In the genomic region with DNA sequence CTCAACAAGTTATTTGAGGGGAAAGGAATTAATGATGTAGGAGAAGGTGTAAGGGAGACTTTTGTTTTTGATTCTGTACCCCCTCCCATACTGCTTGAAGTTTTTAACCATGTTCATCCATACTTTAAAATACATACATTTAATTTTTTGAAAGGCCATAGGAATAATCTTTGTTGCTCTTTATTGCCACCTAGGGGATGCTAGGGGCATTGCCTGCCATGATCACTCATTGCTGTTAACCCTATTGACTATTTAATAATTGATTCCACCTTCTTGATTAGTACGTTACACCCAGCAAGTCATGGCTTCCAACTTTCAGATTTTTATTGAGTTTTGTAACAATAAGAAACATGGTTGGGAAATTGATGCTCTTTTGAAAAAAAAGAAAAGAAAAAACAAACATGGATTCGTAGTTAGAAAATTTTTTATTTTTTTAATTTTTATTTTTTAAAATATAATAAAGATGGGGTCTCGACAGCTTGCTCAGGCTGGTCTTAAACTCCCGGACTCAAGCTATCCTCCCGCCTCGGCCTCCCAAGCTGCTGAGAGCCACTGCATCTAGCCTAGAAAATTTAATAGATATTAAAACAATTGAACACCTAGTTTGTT, we compare ENCODE assay signal across 8 cellular contexts. TPM values are rescaled to one million over a fixed set of nuclear protein-coding genes. Genes with fewer than 3 reads are reported as not detected.
A peak's percentile ranks its signal among the peaks of the same experiment; 100 is the strongest.
DNase-seq lines count a peak whose midpoint lies in the region; ATAC-seq, FAIRE-seq and TF ChIP-seq lines count a peak whose summit lies in the region.

No MANE protein-coding gene starts in this region.

- no peak overlapping the region for H3K9ac ChIP-seq in adipocyte (ENCODE audit: low read length)
- no peak overlapping the region for H3K9ac ChIP-seq in keratinocyte (ENCODE audit: control insufficient read depth, extremely low read depth, insufficient read depth, low read length)

- peak; percentile 45 for DNase-seq in EH (ENCODE audit: low read depth)
- peak; percentile 28 to 56 for DNase-seq in HAP-1 (ENCODE audit: low spot score in 2 of 2)
- DNase-seq in NOMO-1 treated with DMSO at 0.1 percent for 48 hours (lab: John Stamatoyannopoulos, UW; ENCODE audit: unreplicated experiment), result peak; percentile 39
- peak; percentile 71 for DNase-seq in adipocyte (ENCODE audit: low read depth)
- no peak for DNase-seq in keratinocyte (ENCODE audit: low read depth, low spot score)
- DNase-seq in stomach, result no peak
- no peak for DNase-seq in amniotic stem cell (lab: John Stamatoyannopoulos, UW)
- DNase-seq in right cardiac atrium, result no peak

- no peak for FAIRE-seq in keratinocyte (lab: Jason Lieb, UNC)

- H3K27me3 ChIP-seq in HAP-1 (ENCODE audit: low read depth) (0 out of 2 replicates have a peak, but pooled peaks cover 4% of the 10 kb centered on the region), adipocyte (replicated peaks; ENCODE audit: control insufficient read depth, insufficient read depth, low read length) (no peaks in the 10 kb centered on the region), keratinocyte (ENCODE audit: control insufficient read depth, extremely low read depth, insufficient read depth, low read length) (no peaks in the 10 kb centered on the region), stomach (no peaks in the 10 kb centered on the region), right cardiac atrium (ENCODE audit: control insufficient read depth, insufficient read depth) (no peaks in the 10 kb centered on the region)

- H3K4me3 ChIP-seq in HAP-1 (no peak overlapping the region), adipocyte (ENCODE audit: low read length) (no peak overlapping the region), keratinocyte (ENCODE audit: control insufficient read depth in 2 of 3, extremely low read depth in 1 of 3, insufficient read depth in 2 of 3, low read depth in 1 of 3, low read length in 3 of 3) (no peak overlapping the region), stomach (no peak overlapping the region), right cardiac atrium (ENCODE audit: low read length) (no peak overlapping the region)

- H3K4me1 ChIP-seq in HAP-1 (no peaks in the 10 kb centered on the region), adipocyte (ENCODE audit: control insufficient read depth, insufficient read depth, low read length) (no peaks in the 10 kb centered on the region), keratinocyte (ENCODE audit: control insufficient read depth, extremely low read depth, insufficient read depth, low read length) (no peaks in the 10 kb centered on the region), stomach (no peaks in the 10 kb centered on the region), right cardiac atrium (ENCODE audit: control insufficient read depth, insufficient read depth, low read length) (no peaks in the 10 kb centered on the region)

- H3K9me1 ChIP-seq in keratinocyte (ENCODE audit: control insufficient read depth, extremely low read depth, insufficient read depth, low read length), result no peaks in the 10 kb centered on the region

- in situ Hi-C loops in HAP-1 (cut with MboI; ENCODE audit: low sequenced_read_pairs), result no loop called here

- no peak overlapping the region for H2AFZ ChIP-seq in keratinocyte (ENCODE audit: control insufficient read depth, low read length)

- TF ChIP-seq EP300 in stomach (IDR thresholded peaks at IDR 0.05), result no peak

- no peak for TF ChIP-seq POLR2A in stomach (IDR thresholded peaks at IDR 0.05)

- no peak overlapping the region for H3K27ac ChIP-seq in keratinocyte (ENCODE audit: control insufficient read depth, insufficient read depth, low read length)
- no peak overlapping the region for H3K27ac ChIP-seq in stomach
- H3K27ac ChIP-seq in right cardiac atrium (ENCODE audit: low read length), result no peak overlapping the region

- intact Hi-C loops in stomach (cut with DNase I; ENCODE audit: low total_unique reads), result loop anchor here (5.0 kb wide), 1 partner anchor 123 kb away; no protein-coding TSS in a partner anchor
- intact Hi-C loops in right cardiac atrium (cut with DNase I), result no loop called here

- dilution Hi-C loops in keratinocyte (cut with MboI; ENCODE audit: extremely low pct_ligation_motif_present, low sequenced_read_pairs), result no loop called here

- 38 to 48% (median 47%) methylated on average over 6 of the region's 6 CpGs for WGBS in stomach, 5 donors
- WGBS in right cardiac atrium, result 38% methylated on average over 6 of the region's 6 CpGs

- H3K79me2 ChIP-seq in keratinocyte (ENCODE audit: control insufficient read depth, insufficient read depth, low read length), result no peaks in the 10 kb centered on the region

- H3K36me3 ChIP-seq in HAP-1 (replicated peaks), result no peaks in the 10 kb centered on the region
- H3K36me3 ChIP-seq in adipocyte (ENCODE audit: control insufficient read depth, insufficient read depth, low read length, severe bottlenecking), result no peaks in the 10 kb centered on the region
- H3K36me3 ChIP-seq in keratinocyte (ENCODE audit: control insufficient read depth in 2 of 2, extremely low read depth in 1 of 2, insufficient read depth in 2 of 2, low read length in 2 of 2), result no peaks in the 10 kb centered on the region
- H3K36me3 ChIP-seq in stomach, result no peaks in the 10 kb centered on the region

- no peaks in the 10 kb centered on the region for H4K20me1 ChIP-seq in keratinocyte (ENCODE audit: control insufficient read depth, extremely low read depth, insufficient read depth, low read length)

- H3K4me2 ChIP-seq in keratinocyte (ENCODE audit: control insufficient read depth, extremely low read depth, insufficient read depth, low read depth, low read length), result no peak overlapping the region

- no peak for ATAC-seq in right cardiac atrium

- H3K9me3 ChIP-seq in HAP-1 (0 out of 2 replicates have a peak, but pooled peaks cover under 1% of the 10 kb centered on the region), adipocyte (ENCODE audit: control insufficient read depth, low read length) (peaks cover under 1% of the 10 kb centered on the region), keratinocyte (ENCODE audit: control insufficient read depth, low read depth, low read length) (no peaks in the 10 kb centered on the region), stomach (no peaks in the 10 kb centered on the region), right cardiac atrium (ENCODE audit: control insufficient read depth, low read length) (no peaks in the 10 kb centered on the region)

- TF ChIP-seq CTCF in keratinocyte (optimal IDR thresholded peaks at IDR 0.05 in 1 of 3, IDR thresholded peaks at IDR 0.05 in 1 of 3, conservative IDR thresholded peaks at IDR 0.05 in 1 of 3; ENCODE audit: extremely low read depth in 1 of 3, insufficient read depth in 2 of 3, low read length in 3 of 3), result peak; percentile 33 to 81 (median 78)
- TF ChIP-seq CTCF in stomach (IDR thresholded peaks at IDR 0.05), result peak in 5 of 7 experiments; percentile 68 to 94 (median 77)

RNA-seq across cellular contexts. Expression of a gene that starts 8.5 kb away (rescaled TPM):
- polyA plus RNA-seq in keratinocyte, result 19.9 to 26.6 TPM (median 22.0 TPM) in 3 replicates
- 18.6 TPM for polyA plus RNA-seq in keratinocyte (2011; ENCODE audit: low read depth)
- 22.0 and 22.6 TPM in 2 replicates for polyA plus RNA-seq in keratinocyte (2011; cell fraction: cytosol; rRNA removed)
- polyA plus RNA-seq in keratinocyte (2011; cell fraction: nucleus; rRNA removed), result 35.0 and 38.5 TPM in 2 replicates
- 17.9 and 18.4 TPM in 2 replicates for polyA plus RNA-seq in keratinocyte (2012; ENCODE audit: low replicate concordance)
- 14.6 to 16.0 TPM (median 15.9 TPM) in 3 replicates for polyA minus RNA-seq in keratinocyte
- polyA minus RNA-seq in keratinocyte (2011; cell fraction: cytosol; rRNA and poly(A)+ RNA removed), result 19.8 TPM
- polyA minus RNA-seq in keratinocyte (2011; cell fraction: nucleus; rRNA and poly(A)+ RNA removed), result 10.8 and 14.7 TPM in 2 replicates
- total RNA-seq in stomach, result 100 to 1,000 TPM in 1 of 5 donors, 10 to 100 TPM in 4; 22.6 to 143 (median 53.6) TPM
- polyA plus RNA-seq in stomach, result 10 to 100 TPM; 30.7 to 53.6 (median 45.8) TPM
- 10 to 100 TPM in 3 of 4 donors, 1 to 10 TPM in 1; 9.8 to 16.3 (median 14.1) TPM for total RNA-seq in right cardiac atrium
- 10.5 TPM for polyA plus RNA-seq in right cardiac atrium

Comparison
In these comparisons a context has a peak if more than half of its experiments do, and no peak if none do; other contexts are left out.
1. DNase-seq: peak in EH (single experiment), HAP-1 (2 of 2), NOMO-1 treated with DMSO at 0.1 percent for 48 hours (single experiment) and adipocyte (single experiment); none in keratinocyte (single experiment), stomach (single experiment), amniotic stem cell (single experiment) and right cardiac atrium (0 of 3).